ENCODE assay signal across 1 cellular context in the genomic region with DNA sequence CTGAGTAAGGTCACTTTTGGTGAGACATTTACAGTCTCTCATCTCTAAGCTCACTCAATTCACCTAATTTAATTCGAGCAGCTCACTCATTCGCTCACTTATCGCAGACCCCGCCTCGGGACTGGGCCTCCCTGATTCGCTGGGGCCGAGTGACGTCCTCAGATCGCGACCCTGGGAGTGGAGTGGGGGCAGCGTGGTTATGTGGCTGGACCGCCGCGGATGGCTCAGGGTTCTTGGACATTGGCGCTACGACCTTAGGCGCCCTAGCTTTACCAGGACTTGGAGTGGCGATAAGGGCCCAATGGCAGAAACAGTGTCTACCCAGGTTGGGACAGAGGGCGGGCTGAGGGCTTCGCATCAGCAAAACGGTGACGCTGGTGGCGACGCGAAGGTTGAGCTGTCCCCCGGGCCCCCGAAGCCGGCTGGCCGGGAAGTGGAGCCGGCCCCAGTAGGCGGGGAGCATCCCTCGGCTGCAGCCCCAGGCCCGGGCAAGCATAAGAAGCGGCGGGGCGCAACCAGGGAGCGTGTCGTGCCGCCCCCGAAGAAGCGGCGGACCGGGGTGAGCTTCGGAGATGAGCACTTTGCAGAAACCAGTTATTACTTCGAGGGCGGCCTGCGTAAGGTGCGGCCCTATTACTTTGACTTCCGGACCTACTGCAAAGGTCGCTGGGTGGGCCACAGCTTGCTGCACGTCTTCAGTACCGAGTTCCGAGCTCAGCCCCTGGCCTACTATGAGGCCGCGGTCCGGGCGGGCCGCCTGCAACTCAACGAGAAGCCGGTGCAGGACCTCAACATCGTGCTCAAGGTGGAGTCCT.
TF ChIP-seq lines count a peak whose summit lies in the region.

A gene with protein sequence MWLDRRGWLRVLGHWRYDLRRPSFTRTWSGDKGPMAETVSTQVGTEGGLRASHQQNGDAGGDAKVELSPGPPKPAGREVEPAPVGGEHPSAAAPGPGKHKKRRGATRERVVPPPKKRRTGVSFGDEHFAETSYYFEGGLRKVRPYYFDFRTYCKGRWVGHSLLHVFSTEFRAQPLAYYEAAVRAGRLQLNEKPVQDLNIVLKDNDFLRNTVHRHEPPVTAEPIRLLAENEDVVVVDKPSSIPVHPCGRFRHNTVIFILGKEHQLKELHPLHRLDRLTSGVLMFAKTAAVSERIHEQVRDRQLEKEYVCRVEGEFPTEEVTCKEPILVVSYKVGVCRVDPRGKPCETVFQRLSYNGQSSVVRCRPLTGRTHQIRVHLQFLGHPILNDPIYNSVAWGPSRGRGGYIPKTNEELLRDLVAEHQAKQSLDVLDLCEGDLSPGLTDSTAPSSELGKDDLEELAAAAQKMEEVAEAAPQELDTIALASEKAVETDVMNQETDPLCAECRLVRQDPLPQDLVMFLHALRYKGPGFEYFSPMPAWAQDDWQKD (plus strand): TSS at position 161 of the 815 bp plus-strand sequence. CDS start 39 bp downstream, at position 200.

TF ChIP-seq in HepG2, 621 proteins besides CTCF, POLR2A, EP300 and RAD21 (continued from another document):
- TF ChIP-seq, protein P1, sequence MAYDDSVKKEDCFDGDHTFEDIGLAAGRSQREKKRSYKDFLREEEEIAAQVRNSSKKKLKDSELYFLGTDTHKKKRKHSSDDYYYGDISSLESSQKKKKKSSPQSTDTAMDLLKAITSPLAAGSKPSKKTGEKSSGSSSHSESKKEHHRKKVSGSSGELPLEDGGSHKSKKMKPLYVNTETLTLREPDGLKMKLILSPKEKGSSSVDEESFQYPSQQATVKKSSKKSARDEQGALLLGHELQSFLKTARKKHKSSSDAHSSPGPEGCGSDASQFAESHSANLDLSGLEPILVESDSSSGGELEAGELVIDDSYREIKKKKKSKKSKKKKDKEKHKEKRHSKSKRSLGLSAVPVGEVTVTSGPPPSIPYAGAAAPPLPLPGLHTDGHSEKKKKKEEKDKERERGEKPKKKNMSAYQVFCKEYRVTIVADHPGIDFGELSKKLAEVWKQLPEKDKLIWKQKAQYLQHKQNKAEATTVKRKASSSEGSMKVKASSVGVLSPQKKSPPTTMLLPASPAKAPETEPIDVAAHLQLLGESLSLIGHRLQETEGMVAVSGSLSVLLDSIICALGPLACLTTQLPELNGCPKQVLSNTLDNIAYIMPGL (CRISPR knock-in tag; IDR thresholded peaks at IDR 0.05; ENCODE audit: borderline replicate concordance in 1 of 2, low read depth in 1 of 2): peak; percentile 83 to 84
- TF ChIP-seq NRL (CRISPR knock-in tag; IDR thresholded peaks at IDR 0.05; ENCODE audit: borderline replicate concordance) (peak; percentile 90), CREB1 (IDR thresholded peaks at IDR 0.05) (peak; percentile 96), CREB1 (CRISPR knock-in tag; IDR thresholded peaks at IDR 0.05) (peak; percentile 99), ZNF260 (CRISPR knock-in tag; IDR thresholded peaks at IDR 0.05; ENCODE audit: borderline replicate concordance, low read depth) (no peak), ZNF10 (CRISPR knock-in tag; IDR thresholded peaks at IDR 0.05; ENCODE audit: borderline replicate concordance, low read depth) (no peak), HMG20B (CRISPR knock-in tag; conservative IDR thresholded peaks at IDR 0.05) (0 out of 2 replicates have a peak, but pooled peaks have one; percentile 27), NCOA1 (CRISPR knock-in tag; IDR thresholded peaks at IDR 0.05) (no peak), POGZ (CRISPR knock-in tag; IDR thresholded peaks at IDR 0.05) (peak; percentile 83), RFX5 (IDR thresholded peaks at IDR 0.05; ENCODE audit: low read depth, low read length) (no peak), CCDC6 (CRISPR knock-in tag; IDR thresholded peaks at IDR 0.05) (0 out of 2 replicates have a peak, but pooled peaks have one; percentile 45), ZNF326 (CRISPR knock-in tag; IDR thresholded peaks at IDR 0.05; ENCODE audit: borderline replicate concordance) (no peak)
- TF ChIP-seq, protein P2, sequence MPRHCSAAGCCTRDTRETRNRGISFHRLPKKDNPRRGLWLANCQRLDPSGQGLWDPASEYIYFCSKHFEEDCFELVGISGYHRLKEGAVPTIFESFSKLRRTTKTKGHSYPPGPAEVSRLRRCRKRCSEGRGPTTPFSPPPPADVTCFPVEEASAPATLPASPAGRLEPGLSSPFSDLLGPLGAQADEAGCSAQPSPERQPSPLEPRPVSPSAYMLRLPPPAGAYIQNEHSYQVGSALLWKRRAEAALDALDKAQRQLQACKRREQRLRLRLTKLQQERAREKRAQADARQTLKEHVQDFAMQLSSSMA (CRISPR knock-in tag; IDR thresholded peaks at IDR 0.05): 0 out of 2 replicates have a peak, but pooled peaks have one; percentile 61
